In the genomic region with DNA sequence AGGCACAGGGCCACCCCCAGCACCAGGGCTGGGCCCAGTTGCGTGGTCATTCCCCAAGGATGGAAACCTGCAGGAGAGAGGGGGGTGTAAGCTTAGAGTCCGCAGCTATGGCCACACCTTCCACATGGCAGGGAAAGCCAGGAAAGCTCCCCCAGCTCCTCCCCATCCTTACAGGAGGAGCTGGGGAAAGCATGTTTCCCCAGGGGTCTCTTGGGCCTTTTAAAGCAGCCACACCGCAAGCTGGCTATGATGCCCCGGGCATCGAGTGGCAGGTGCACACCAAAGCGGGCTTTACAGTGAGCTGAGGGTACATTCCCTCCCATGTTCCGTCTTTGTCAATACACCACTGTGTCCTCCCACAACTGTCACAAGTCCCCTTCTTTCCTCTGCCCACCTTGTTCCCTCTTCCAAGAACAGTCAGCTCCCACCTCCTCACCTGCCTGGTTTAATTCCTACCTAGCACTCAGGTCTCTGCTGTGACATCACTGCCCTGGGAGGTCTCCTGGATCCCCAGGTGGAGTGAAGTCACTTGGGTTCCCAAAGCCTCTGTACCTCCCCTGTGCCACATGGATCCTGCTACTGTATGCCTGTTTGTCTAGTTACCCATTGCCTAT, we compare ENCODE assay signal across 17 cellular contexts. TPM values are rescaled to one million over a fixed set of nuclear protein-coding genes. Genes with fewer than 3 reads are reported as not detected.
"Had no signal": no experiment of that assay in that cellular context is flagged by ENCODE, and none has a peak within 500 bp of the region (broad histone marks: within the 10 kb centered on the region; RNA-seq: fewer than 3 reads in every experiment).

No MANE protein-coding gene starts in this region.

- H3K27me3 Mint-ChIP-seq: stimulated activated naive B cell treated with anti-CD40 and anti-IgM and Interleukin-4, amounts not matched to agents 10 μg/mL and 1 μg/mL and 100 μg/mL, for 72 hours had no signal

- FAIRE-seq: islet of Langerhans, urothelium cell line had no signal

- H3K4me3 Mint-ChIP-seq: stimulated activated naive B cell treated with anti-CD40 and anti-IgM and Interleukin-4, amounts not matched to agents 10 μg/mL and 1 μg/mL and 100 μg/mL, for 72 hours had no signal

- H3K9me3 Mint-ChIP-seq: stimulated activated naive B cell treated with anti-CD40 and anti-IgM and Interleukin-4, amounts not matched to agents 10 μg/mL and 1 μg/mL and 100 μg/mL, for 72 hours had no signal

- ATAC-seq: heart left ventricle; stimulated activated naive B cell treated with anti-CD40 and anti-IgM and Interleukin-4, amounts not matched to agents 10 μg/mL and 1 μg/mL and 100 μg/mL, for 72 hours had no signal

- DNase-seq: activated CD4-positive, alpha-beta T cell treated with anti-CD3 and anti-CD28 coated beads, Interleukin-2, amount 50 U/mL, for 4 hours; activated CD4-positive, CD25-positive, alpha-beta regulatory T cell treated with anti-CD3 and anti-CD28 coated beads, Interleukin-2, amount 50 U/mL, for 72 hours; activated CD8-positive, alpha-beta memory T cell treated with anti-CD3 and anti-CD28 coated beads, Interleukin-2, amount 50 U/mL, for 4 hours; activated gamma-delta T cell treated with Interleukin-2 at 50 U/mL for 16 hours; activated T-cell treated with anti-CD3 and anti-CD28 coated beads, Interleukin-2, amount 50 U/mL, for 48 hours; colonic mucosa; effector memory CD4-positive, alpha-beta T cell; foreskin melanocyte; midbrain; stimulated activated naive B cell treated with anti-CD40 and anti-IgM and Interleukin-4, amounts not matched to agents 10 μg/mL and 1 μg/mL and 100 μg/mL, for 72 hours; T-helper 9 cell; thyroid gland had no signal

RNA-seq across cellular contexts. Expression of gene LSMEM2, which starts 16.8 kb away (rescaled TPM):
- total RNA-seq: colonic mucosa, fibroblast of lung, renal cortical epithelial cell, thyroid gland had no signal
